In the genomic region with DNA sequence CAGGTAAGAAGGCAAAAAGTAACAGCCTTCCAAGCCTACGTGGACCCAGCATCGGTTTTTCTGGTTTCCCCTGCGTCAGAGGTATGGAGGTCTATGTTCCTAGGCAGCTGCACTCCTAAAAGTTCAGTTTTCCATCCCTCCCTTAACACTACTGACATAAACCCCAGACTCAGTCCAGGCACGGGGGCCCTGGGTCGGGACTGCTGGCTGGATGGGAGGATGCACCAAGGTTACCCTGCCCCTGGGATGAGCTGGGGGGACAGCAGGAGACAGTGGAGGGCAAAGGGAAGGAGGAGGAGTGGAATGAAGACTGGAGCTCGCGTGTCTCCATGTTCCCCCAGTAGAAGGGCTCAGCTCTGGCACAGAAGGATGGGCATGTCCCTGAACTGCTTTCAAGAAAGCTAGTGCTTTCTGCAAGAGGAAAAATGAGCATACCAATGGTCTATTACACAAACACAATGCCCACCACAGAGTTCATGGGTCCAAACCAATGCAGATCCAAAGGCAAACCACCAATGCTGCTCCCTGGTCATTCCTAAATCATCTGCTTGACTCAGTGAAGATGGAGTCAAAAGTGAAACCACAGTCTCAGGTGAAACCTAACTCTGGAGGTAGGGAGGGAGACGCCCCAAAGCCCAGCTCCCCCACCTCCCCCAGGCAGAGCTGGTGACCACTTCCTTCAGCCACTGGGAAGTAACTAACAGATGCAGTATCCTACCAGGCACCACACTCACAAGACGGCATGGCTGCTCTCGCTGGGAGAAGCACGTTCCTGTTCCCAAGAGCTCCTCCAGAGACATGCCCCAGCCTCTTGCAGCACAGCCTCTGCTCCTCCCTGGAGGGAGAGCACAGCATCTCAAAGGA, we compare ENCODE assay signal across 8 cellular contexts. TPM values are rescaled to one million over a fixed set of nuclear protein-coding genes. Genes with fewer than 3 reads are reported as not detected.
DNase-seq lines count a peak whose midpoint lies in the region; ATAC-seq and TF ChIP-seq lines count a peak whose summit lies in the region.

No MANE protein-coding gene starts in this region.

- H3K4me3 Mint-ChIP-seq in central memory CD8-positive, alpha-beta T cell, result peak overlapping the region; percentile 18
- peak overlapping the region in 5 of 10 donors; percentile 52 to 68 (median 59) for H3K4me3 Mint-ChIP-seq in naive thymus-derived CD4-positive, alpha-beta T cell
- H3K4me3 Mint-ChIP-seq in type B pancreatic cell, result no peak overlapping the region

- CTCF ChIA-PET in naive thymus-derived CD4-positive, alpha-beta T cell (lab: Charles Lee), result interaction anchor here (1.0 to 1.5 kb wide), 2 partner anchors 10 to 76 kb away, joined by 3 to 4 read pairs; no protein-coding TSS in a partner anchor

- no peak overlapping the region for H3K9ac ChIP-seq in BLaER1

- intact Hi-C loops in naive thymus-derived CD4-positive, alpha-beta T cell (cut with micrococcal nuclease), result no loop called here

- peaks cover 51% of the 10 kb centered on the region for H3K4me1 Mint-ChIP-seq in central memory CD8-positive, alpha-beta T cell
- H3K4me1 Mint-ChIP-seq in naive thymus-derived CD4-positive, alpha-beta T cell, result peaks cover 29 to 65% (median 57%) of the 10 kb centered on the region in 7 donors
- H3K4me1 Mint-ChIP-seq in type B pancreatic cell (ENCODE audit: unreplicated experiment), result peaks cover 7% of the 10 kb centered on the region

- ATAC-seq in central memory CD8-positive, alpha-beta T cell (replicated peaks; ENCODE audit: extremely low read depth, poor library complexity, severe bottlenecking), result no peak
- ATAC-seq in naive thymus-derived CD4-positive, alpha-beta T cell, result peak; percentile 14
- ATAC-seq in HG02642 (IDR thresholded peaks at IDR 0.05; ENCODE audit: poor library complexity, unreplicated experiment), result no peak

- H4K20me1 ChIP-seq in BLaER1, result no peaks in the 10 kb centered on the region

- H3K9me3 ChIP-seq in BLaER1, result no peaks in the 10 kb centered on the region
- no peaks in the 10 kb centered on the region for H3K9me3 ChIP-seq in naive thymus-derived CD4-positive, alpha-beta T cell (ENCODE audit: control insufficient read depth in 2 of 3, low read length in 3 of 3)

- DNase-seq in LHCN-M2 (ENCODE audit: low read depth) (peak; percentile 61), type B pancreatic cell (ENCODE audit: extremely low spot score, unreplicated experiment) (no peak), superior temporal gyrus (ENCODE audit: extremely low spot score) (no peak), HT-29 (ENCODE audit: low spot score) (no peak)
- DNase-seq in central memory CD8-positive, alpha-beta T cell (ENCODE audit: low spot score in 2 of 2), result no peak
- peak in 1 of 9 donors; percentile 22 for DNase-seq in naive thymus-derived CD4-positive, alpha-beta T cell

- no peaks in the 10 kb centered on the region for H3K27me3 Mint-ChIP-seq in central memory CD8-positive, alpha-beta T cell
- no peaks in the 10 kb centered on the region for H3K27me3 Mint-ChIP-seq in naive thymus-derived CD4-positive, alpha-beta T cell
- H3K27me3 Mint-ChIP-seq in type B pancreatic cell, result no peaks in the 10 kb centered on the region

- TF ChIP-seq CTCF in type B pancreatic cell (conservative IDR thresholded peaks at IDR 0.05), result no peak

- H3K27ac Mint-ChIP-seq in central memory CD8-positive, alpha-beta T cell (ENCODE audit: low read depth), result peak overlapping the region; percentile 90
- peak overlapping the region; percentile 59 to 94 (median 83) for H3K27ac Mint-ChIP-seq in naive thymus-derived CD4-positive, alpha-beta T cell
- no peak overlapping the region for H3K27ac Mint-ChIP-seq in type B pancreatic cell

- H3K27me3 ChIP-seq in BLaER1, result no peaks in the 10 kb centered on the region
- H3K27me3 ChIP-seq in naive thymus-derived CD4-positive, alpha-beta T cell (ENCODE audit: control insufficient read depth in 2 of 2, insufficient read depth in 2 of 2, low read length in 2 of 2), result no peaks in the 10 kb centered on the region

- 0 out of 2 replicates have a peak overlapping the region, but pooled peaks have one; percentile 6 for H3K27ac ChIP-seq in BLaER1
- H3K27ac ChIP-seq in naive thymus-derived CD4-positive, alpha-beta T cell (ENCODE audit: low read depth, low read length), result peak overlapping the region; percentile 54

- no peak overlapping the region for H3K4me3 ChIP-seq in BLaER1
- H3K4me3 ChIP-seq in naive thymus-derived CD4-positive, alpha-beta T cell (ENCODE audit: low read length), result no peak overlapping the region

- POLR2A ChIA-PET in naive thymus-derived CD4-positive, alpha-beta T cell (lab: Charles Lee), result interaction anchor here (0.7 to 1.2 kb wide), 4 partner anchors 12 to 57 kb away, joined by 3 to 6 read pairs (median 3); no protein-coding TSS in a partner anchor

- H3K4me2 ChIP-seq in BLaER1, result peak overlapping the region; percentile 65

- H3K9me3 Mint-ChIP-seq in central memory CD8-positive, alpha-beta T cell, result no peaks in the 10 kb centered on the region
- no peaks in the 10 kb centered on the region for H3K9me3 Mint-ChIP-seq in naive thymus-derived CD4-positive, alpha-beta T cell
- no peaks in the 10 kb centered on the region for H3K9me3 Mint-ChIP-seq in type B pancreatic cell

- peaks cover 47% of the 10 kb centered on the region for H3K36me3 Mint-ChIP-seq in central memory CD8-positive, alpha-beta T cell (ENCODE audit: insufficient read depth)
- H3K36me3 Mint-ChIP-seq in naive thymus-derived CD4-positive, alpha-beta T cell, result peaks cover 3 to 38% (median 13%) of the 10 kb centered on the region in 5 donors
- peaks cover 6% of the 10 kb centered on the region for H3K36me3 Mint-ChIP-seq in type B pancreatic cell

- H3K36me3 ChIP-seq in BLaER1, result peaks cover 81% of the 10 kb centered on the region
- H3K36me3 ChIP-seq in naive thymus-derived CD4-positive, alpha-beta T cell (ENCODE audit: control insufficient read depth in 2 of 3, insufficient read depth in 3 of 3, low read length in 3 of 3), result peaks cover 30 to 90% (median 49%) of the 10 kb centered on the region in 3 experiments

- peaks cover 27% of the 10 kb centered on the region for H3K4me1 ChIP-seq in BLaER1
- H3K4me1 ChIP-seq in naive thymus-derived CD4-positive, alpha-beta T cell (ENCODE audit: control insufficient read depth in 2 of 2, insufficient read depth in 2 of 2, low read length in 2 of 2), result peaks cover 18 to 27% of the 10 kb centered on the region in 2 donors

RNA-seq across cellular contexts. Expression of a gene that starts 54.9 kb away (rescaled TPM):
- total RNA-seq in LHCN-M2 (2014; rRNA removed) (68.5 and 72.6 TPM in 2 replicates), type B pancreatic cell (ENCODE audit: low replicate concordance) (155 and 220 TPM in 2 replicates)
- 26.2 TPM for polyA plus RNA-seq in LHCN-M2 (2012)
- 100 to 1,000 TPM; 121 to 216 (median 127) TPM for total RNA-seq in naive thymus-derived CD4-positive, alpha-beta T cell
- 100 to 1,000 TPM; 109 to 165 TPM for polyA plus RNA-seq in naive thymus-derived CD4-positive, alpha-beta T cell
- total RNA-seq in HT-29 (2014; rRNA removed; shearing (Covaris generic)), result 76.8 and 91.4 TPM in 2 replicates
